1 cellular context compared by ENCODE assay signal in the genomic region with DNA sequence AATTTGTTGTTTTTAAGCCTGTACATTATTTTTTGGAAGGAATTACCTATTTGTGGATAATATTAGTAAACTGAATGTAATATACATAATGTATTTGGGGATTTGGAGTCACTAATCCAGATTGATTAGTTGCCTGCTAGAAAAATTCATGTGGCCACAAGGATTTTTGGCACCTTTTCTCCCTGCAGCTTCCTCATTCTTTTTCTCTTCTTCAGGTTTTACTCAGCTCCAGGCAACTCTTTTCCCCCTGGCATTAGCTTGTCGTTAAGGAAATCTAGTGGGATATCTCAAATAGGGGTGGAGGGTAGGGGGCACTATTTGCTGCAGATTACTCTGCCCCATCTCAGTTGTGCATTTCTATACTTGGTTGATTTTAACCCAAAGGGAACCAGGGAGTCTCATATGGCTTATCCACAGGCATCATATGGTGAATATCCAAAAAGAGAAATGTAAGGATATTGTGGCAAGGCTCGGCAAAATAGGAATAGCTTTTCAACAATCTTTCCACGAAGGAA.
TF ChIP-seq lines count a peak whose summit lies in the region.

No MANE protein-coding gene starts in this region.

TF ChIP-seq in H1, 55 proteins besides CTCF, POLR2A, EP300 and RAD21:
- TF ChIP-seq SP4 (IDR thresholded peaks at IDR 0.05; ENCODE audit: low read length): no peak
- no peak for TF ChIP-seq ZNF274 (IDR thresholded peaks at IDR 0.05; ENCODE audit: borderline replicate concordance, extremely low read depth, low read length)
- no peak for TF ChIP-seq BACH1 (IDR thresholded peaks at IDR 0.05; ENCODE audit: low read length)
- no peak for TF ChIP-seq SP1 (IDR thresholded peaks at IDR 0.05; ENCODE audit: low read depth, low read length)
- TF ChIP-seq GTF2F1 (IDR thresholded peaks at IDR 0.05; ENCODE audit: borderline replicate concordance, low read depth, low read length): no peak
- no peak for TF ChIP-seq NRF1 (IDR thresholded peaks at IDR 0.05; ENCODE audit: low read depth, low read length)
- TF ChIP-seq CBX5 (IDR thresholded peaks at IDR 0.05; ENCODE audit: low read depth, low read length): no peak
- TF ChIP-seq BRCA1 (IDR thresholded peaks at IDR 0.05; ENCODE audit: low read depth, low read length): no peak
- TF ChIP-seq CHD1 (IDR thresholded peaks at IDR 0.05; ENCODE audit: low read depth, low read length): no peak
- TF ChIP-seq, protein P1, sequence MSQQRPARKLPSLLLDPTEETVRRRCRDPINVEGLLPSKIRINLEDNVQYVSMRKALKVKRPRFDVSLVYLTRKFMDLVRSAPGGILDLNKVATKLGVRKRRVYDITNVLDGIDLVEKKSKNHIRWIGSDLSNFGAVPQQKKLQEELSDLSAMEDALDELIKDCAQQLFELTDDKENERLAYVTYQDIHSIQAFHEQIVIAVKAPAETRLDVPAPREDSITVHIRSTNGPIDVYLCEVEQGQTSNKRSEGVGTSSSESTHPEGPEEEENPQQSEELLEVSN (IDR thresholded peaks at IDR 0.05): no peak
- no peak for TF ChIP-seq KDM1A (IDR thresholded peaks at IDR 0.05; ENCODE audit: borderline replicate concordance, low read length)
- no peak for TF ChIP-seq BCL11A (IDR thresholded peaks at IDR 0.05; ENCODE audit: low read depth in 2 of 2, low read length in 2 of 2)
- TF ChIP-seq HDAC2 (IDR thresholded peaks at IDR 0.05; ENCODE audit: borderline replicate concordance in 1 of 2, low read depth in 2 of 2, low read length in 2 of 2): no peak
- TF ChIP-seq SRF (IDR thresholded peaks at IDR 0.05; ENCODE audit: low read depth, low read length): no peak
- no peak for TF ChIP-seq CHD2 (IDR thresholded peaks at IDR 0.05; ENCODE audit: low read length)
- TF ChIP-seq POU5F1 (IDR thresholded peaks at IDR 0.05; ENCODE audit: low read depth, low read length): no peak
- TF ChIP-seq, protein P2, sequence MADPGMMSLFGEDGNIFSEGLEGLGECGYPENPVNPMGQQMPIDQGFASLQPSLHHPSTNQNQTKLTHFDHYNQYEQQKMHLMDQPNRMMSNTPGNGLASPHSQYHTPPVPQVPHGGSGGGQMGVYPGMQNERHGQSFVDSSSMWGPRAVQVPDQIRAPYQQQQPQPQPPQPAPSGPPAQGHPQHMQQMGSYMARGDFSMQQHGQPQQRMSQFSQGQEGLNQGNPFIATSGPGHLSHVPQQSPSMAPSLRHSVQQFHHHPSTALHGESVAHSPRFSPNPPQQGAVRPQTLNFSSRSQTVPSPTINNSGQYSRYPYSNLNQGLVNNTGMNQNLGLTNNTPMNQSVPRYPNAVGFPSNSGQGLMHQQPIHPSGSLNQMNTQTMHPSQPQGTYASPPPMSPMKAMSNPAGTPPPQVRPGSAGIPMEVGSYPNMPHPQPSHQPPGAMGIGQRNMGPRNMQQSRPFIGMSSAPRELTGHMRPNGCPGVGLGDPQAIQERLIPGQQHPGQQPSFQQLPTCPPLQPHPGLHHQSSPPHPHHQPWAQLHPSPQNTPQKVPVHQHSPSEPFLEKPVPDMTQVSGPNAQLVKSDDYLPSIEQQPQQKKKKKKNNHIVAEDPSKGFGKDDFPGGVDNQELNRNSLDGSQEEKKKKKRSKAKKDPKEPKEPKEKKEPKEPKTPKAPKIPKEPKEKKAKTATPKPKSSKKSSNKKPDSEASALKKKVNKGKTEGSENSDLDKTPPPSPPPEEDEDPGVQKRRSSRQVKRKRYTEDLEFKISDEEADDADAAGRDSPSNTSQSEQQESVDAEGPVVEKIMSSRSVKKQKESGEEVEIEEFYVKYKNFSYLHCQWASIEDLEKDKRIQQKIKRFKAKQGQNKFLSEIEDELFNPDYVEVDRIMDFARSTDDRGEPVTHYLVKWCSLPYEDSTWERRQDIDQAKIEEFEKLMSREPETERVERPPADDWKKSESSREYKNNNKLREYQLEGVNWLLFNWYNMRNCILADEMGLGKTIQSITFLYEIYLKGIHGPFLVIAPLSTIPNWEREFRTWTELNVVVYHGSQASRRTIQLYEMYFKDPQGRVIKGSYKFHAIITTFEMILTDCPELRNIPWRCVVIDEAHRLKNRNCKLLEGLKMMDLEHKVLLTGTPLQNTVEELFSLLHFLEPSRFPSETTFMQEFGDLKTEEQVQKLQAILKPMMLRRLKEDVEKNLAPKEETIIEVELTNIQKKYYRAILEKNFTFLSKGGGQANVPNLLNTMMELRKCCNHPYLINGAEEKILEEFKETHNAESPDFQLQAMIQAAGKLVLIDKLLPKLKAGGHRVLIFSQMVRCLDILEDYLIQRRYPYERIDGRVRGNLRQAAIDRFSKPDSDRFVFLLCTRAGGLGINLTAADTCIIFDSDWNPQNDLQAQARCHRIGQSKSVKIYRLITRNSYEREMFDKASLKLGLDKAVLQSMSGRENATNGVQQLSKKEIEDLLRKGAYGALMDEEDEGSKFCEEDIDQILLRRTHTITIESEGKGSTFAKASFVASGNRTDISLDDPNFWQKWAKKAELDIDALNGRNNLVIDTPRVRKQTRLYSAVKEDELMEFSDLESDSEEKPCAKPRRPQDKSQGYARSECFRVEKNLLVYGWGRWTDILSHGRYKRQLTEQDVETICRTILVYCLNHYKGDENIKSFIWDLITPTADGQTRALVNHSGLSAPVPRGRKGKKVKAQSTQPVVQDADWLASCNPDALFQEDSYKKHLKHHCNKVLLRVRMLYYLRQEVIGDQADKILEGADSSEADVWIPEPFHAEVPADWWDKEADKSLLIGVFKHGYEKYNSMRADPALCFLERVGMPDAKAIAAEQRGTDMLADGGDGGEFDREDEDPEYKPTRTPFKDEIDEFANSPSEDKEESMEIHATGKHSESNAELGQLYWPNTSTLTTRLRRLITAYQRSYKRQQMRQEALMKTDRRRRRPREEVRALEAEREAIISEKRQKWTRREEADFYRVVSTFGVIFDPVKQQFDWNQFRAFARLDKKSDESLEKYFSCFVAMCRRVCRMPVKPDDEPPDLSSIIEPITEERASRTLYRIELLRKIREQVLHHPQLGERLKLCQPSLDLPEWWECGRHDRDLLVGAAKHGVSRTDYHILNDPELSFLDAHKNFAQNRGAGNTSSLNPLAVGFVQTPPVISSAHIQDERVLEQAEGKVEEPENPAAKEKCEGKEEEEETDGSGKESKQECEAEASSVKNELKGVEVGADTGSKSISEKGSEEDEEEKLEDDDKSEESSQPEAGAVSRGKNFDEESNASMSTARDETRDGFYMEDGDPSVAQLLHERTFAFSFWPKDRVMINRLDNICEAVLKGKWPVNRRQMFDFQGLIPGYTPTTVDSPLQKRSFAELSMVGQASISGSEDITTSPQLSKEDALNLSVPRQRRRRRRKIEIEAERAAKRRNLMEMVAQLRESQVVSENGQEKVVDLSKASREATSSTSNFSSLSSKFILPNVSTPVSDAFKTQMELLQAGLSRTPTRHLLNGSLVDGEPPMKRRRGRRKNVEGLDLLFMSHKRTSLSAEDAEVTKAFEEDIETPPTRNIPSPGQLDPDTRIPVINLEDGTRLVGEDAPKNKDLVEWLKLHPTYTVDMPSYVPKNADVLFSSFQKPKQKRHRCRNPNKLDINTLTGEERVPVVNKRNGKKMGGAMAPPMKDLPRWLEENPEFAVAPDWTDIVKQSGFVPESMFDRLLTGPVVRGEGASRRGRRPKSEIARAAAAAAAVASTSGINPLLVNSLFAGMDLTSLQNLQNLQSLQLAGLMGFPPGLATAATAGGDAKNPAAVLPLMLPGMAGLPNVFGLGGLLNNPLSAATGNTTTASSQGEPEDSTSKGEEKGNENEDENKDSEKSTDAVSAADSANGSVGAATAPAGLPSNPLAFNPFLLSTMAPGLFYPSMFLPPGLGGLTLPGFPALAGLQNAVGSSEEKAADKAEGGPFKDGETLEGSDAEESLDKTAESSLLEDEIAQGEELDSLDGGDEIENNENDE (IDR thresholded peaks at IDR 0.05; ENCODE audit: insufficient replicate concordance, low read length): no peak
